ENCODE assay signal across 8 cellular contexts in genomic region chr14:57112072-57112807, GRCh38.
DNase-seq lines count a peak whose midpoint lies in the region; ATAC-seq, FAIRE-seq and TF ChIP-seq lines count a peak whose summit lies in the region.
"Not testable (repeated sequence)": the region's sequence is repeated elsewhere in the genome, so short reads cannot be mapped to it uniquely, and the experiment has no call there.

No MANE protein-coding gene starts in this region.

- TF ChIP-seq POLR2A in H1 (IDR thresholded peaks at IDR 0.05; ENCODE audit: control extremely low read depth in 1 of 2, low read depth in 2 of 2, low read length in 2 of 2): 0 out of 3 replicates have a peak, but pooled peaks of 1 of the 2 experiments have one; percentile 38

- peak overlapping the region; percentile 48 for H2AFZ ChIP-seq in H9 (ENCODE audit: low read length)
- H2AFZ ChIP-seq in H1 (ENCODE audit: low read length): not testable (repeated sequence)
- H2AFZ ChIP-seq in hepatocyte: peak overlapping the region; percentile 88

- peaks cover 14 to 39% (median 27%) of the 10 kb centered on the region in 3 experiments for H3K36me3 Mint-ChIP-seq in H9 (ENCODE audit: insufficient read depth in 1 of 3, low read depth in 3 of 3)
- peaks cover 33% of the 10 kb centered on the region for H3K36me3 Mint-ChIP-seq in WTC11
- H3K36me3 Mint-ChIP-seq in osteocyte (ENCODE audit: unreplicated experiment): not testable (repeated sequence)

- not testable (repeated sequence) for H3K27me3 Mint-ChIP-seq in H9 (ENCODE audit: low read depth); WTC11 (ENCODE audit: low read depth); osteocyte (ENCODE audit: unreplicated experiment)

- ATAC-seq in WTC11: not testable (repeated sequence)

- not testable (repeated sequence) for H2BK120ac ChIP-seq in H9 (ENCODE audit: low read depth, low read length, poor library complexity, severe bottlenecking); H1 (replicated peaks; ENCODE audit: low read depth, low read length); mesendoderm (ENCODE audit: low read depth, low read length)

- H3K9ac ChIP-seq in H9 (ENCODE audit: extremely low read depth, insufficient read length, low read length) (peak overlapping the region; percentile 75), H1 (replicated peaks in 1 of 4; ENCODE audit: extremely low read depth in 1 of 4, low read depth in 3 of 4, low read length in 3 of 4) (peak overlapping the region in 3 of 4 experiments; percentile 34 to 88 (median 51); a peak in 3 of 7 replicates)
- not testable (repeated sequence) for H3K9ac ChIP-seq in mesendoderm (ENCODE audit: low read length)

- H3T11ph ChIP-seq in H9 (ENCODE audit: low read length): not testable (repeated sequence)

- H3K14ac ChIP-seq in H9 (ENCODE audit: insufficient read depth, low read length): peak overlapping the region; percentile 93; the same call in 1 of the 2 replicates
- not testable (repeated sequence) for H3K14ac ChIP-seq in H1 (ENCODE audit: insufficient read length)

- not testable (repeated sequence) for H3K4me1 Mint-ChIP-seq in H9; WTC11; osteocyte (ENCODE audit: unreplicated experiment)

- peak overlapping the region; percentile 83 to 85 for H3K4me3 Mint-ChIP-seq in H9
- peak overlapping the region; percentile 83 for H3K4me3 Mint-ChIP-seq in WTC11
- H3K4me3 Mint-ChIP-seq in osteocyte (ENCODE audit: unreplicated experiment): peak overlapping the region; percentile 79

- FAIRE-seq in H1 (lab: Jason Lieb, UNC): not testable (repeated sequence)

- H3K4me2 ChIP-seq in H9 (ENCODE audit: insufficient read depth, insufficient read length, low read length); H1 (ENCODE audit: insufficient read depth in 1 of 2, low read depth in 2 of 2, low read length in 2 of 2); mesendoderm (ENCODE audit: low read length): not testable (repeated sequence)
- H3K4me2 ChIP-seq in hepatocyte: peak overlapping the region; percentile 69

- H3K79me1 ChIP-seq in H9 (ENCODE audit: insufficient read depth, low read depth, low read length, poor library complexity, severe bottlenecking); H1 (ENCODE audit: low read depth, low read length); mesendoderm (ENCODE audit: low read length): not testable (repeated sequence)

- not testable (repeated sequence) for H3K9me2 ChIP-seq in hepatocyte (replicated peaks; ENCODE audit: insufficient read depth)

- peaks cover 36 to 37% of the 10 kb centered on the region in 2 experiments for H3K9me3 Mint-ChIP-seq in H9
- peaks cover 37% of the 10 kb centered on the region for H3K9me3 Mint-ChIP-seq in WTC11
- peaks cover 17% of the 10 kb centered on the region for H3K9me3 Mint-ChIP-seq in osteocyte (ENCODE audit: unreplicated experiment)

- H2BK15ac ChIP-seq in H9 (ENCODE audit: low read depth, low read length); H1 (ENCODE audit: low read length); mesendoderm (replicated peaks; ENCODE audit: low read depth): not testable (repeated sequence)

- DNase-seq in BE2C: peak; percentile 14
- DNase-seq in H9: peak; percentile 35
- DNase-seq in Jurkat, Clone E6-1 (ENCODE audit: low read depth, low spot score); hepatocyte (ENCODE audit: low spot score); mesendoderm; osteocyte (ENCODE audit: extremely low spot score, unreplicated experiment): not testable (repeated sequence)
- peak; percentile 39 for DNase-seq in WTC11 (ENCODE audit: low spot score)
- peak in 1 of 2 experiments; percentile 63 for DNase-seq in H1 (ENCODE audit: low read depth in 1 of 2, low spot score in 2 of 2)

- peak overlapping the region; percentile 85 for H3K18ac ChIP-seq in H9 (ENCODE audit: insufficient read length, low read depth, low read length)
- not testable (repeated sequence) for H3K18ac ChIP-seq in H1 (ENCODE audit: extremely low read depth, low read length); mesendoderm (ENCODE audit: low read length)

- H3K56ac ChIP-seq in H9 (ENCODE audit: insufficient read length, low read depth, low read length); H1 (replicated peaks; ENCODE audit: insufficient read length, low read depth, low read length): not testable (repeated sequence)
- peak overlapping the region; percentile 34 for H3K56ac ChIP-seq in mesendoderm (ENCODE audit: low read length)

- H3K4me3 ChIP-seq in BE2C (ENCODE audit: low read depth, low read length) (peak overlapping the region; percentile 42), H1 (ENCODE audit: extremely low read depth in 1 of 4, insufficient read depth in 2 of 4, low read depth in 3 of 4, low read length in 4 of 4) (peak overlapping the region in 3 of 4 experiments; percentile 34 to 62 (median 50); a peak in 5 of 8 replicates), hepatocyte (peak overlapping the region; percentile 34)
- H3K4me3 ChIP-seq in Jurkat, Clone E6-1 (ENCODE audit: low read length): peak overlapping the region; percentile 45
- not testable (repeated sequence) for H3K4me3 ChIP-seq in mesendoderm (ENCODE audit: low read length)

- POLR2A ChIA-PET in WTC11 (lab: Charles Lee): not testable (repeated sequence)
- POLR2A ChIA-PET in H1 (lab: Charles Lee; ENCODE audit: partially characterized antibody): interaction anchor here (1.1 kb wide), 1 partner anchor 9 kb away, joined by 3 read pairs; no protein-coding TSS in a partner anchor

- H3K79me2 ChIP-seq in H9 (ENCODE audit: insufficient read depth, low read length); H1 (ENCODE audit: control insufficient read depth in 1 of 2, insufficient read depth in 2 of 2, low read length in 2 of 2); hepatocyte; mesendoderm (ENCODE audit: control insufficient read depth, insufficient read depth, low read length): not testable (repeated sequence)

- H3K23ac ChIP-seq in H9 (ENCODE audit: insufficient read length, low read depth, low read length); H1 (ENCODE audit: insufficient read length); mesendoderm (ENCODE audit: low read length): not testable (repeated sequence)

- CTCF ChIA-PET in WTC11 (lab: Charles Lee); H1 (lab: Charles Lee; ENCODE audit: partially characterized antibody): not testable (repeated sequence)

- not testable (repeated sequence) for H4K8ac ChIP-seq in H9 (replicated peaks; ENCODE audit: insufficient read length, low read depth, low read length); mesendoderm (ENCODE audit: low read depth, low read length)
- H4K8ac ChIP-seq in H1 (ENCODE audit: extremely low read depth, insufficient read depth, low read length): 0 out of 2 replicates have a peak overlapping the region, but pooled peaks have one; percentile 71

- no CpG with 5 or more reads among the region's 32 CpGs for WGBS in H9 (ENCODE audit: extremely low coverage, insufficient read length, low lambda C conversion rate)
- WGBS in H1 (ENCODE audit: extremely low coverage in 1 of 2, insufficient coverage in 1 of 2, insufficient read length in 1 of 2, insufficient replicate concordance in 2 of 2, low coverage in 1 of 2, low lambda C conversion rate in 2 of 2, missing lambda C conversion rate in 1 of 2), 2 experiments: 28% methylated on average over 11 of the region's 32 CpGs; no CpG with 5 or more reads in 1 of the 2 experiments
- WGBS in hepatocyte (ENCODE audit: low lambda C conversion rate, missing lambda C conversion rate): 25% methylated on average over 14 of the region's 32 CpGs
- WGBS in mesendoderm (ENCODE audit: extremely low coverage, insufficient coverage, low lambda C conversion rate): no CpG with 5 or more reads among the region's 32 CpGs

- not testable (repeated sequence) for H2AK5ac ChIP-seq in H9 (ENCODE audit: insufficient read length, low read length); H1 (ENCODE audit: low read depth, low read length); mesendoderm (ENCODE audit: low read length)

- H3K4me1 ChIP-seq in BE2C; H9 (ENCODE audit: insufficient read depth, low read length); H1 (replicated peaks in 1 of 4; ENCODE audit: control insufficient read depth in 3 of 4, insufficient read depth in 4 of 4, low read length in 3 of 4); hepatocyte (ENCODE audit: insufficient read depth); mesendoderm (ENCODE audit: control insufficient read depth, low read depth, low read length): not testable (repeated sequence)

- H4K20me1 ChIP-seq in H9 (ENCODE audit: control insufficient read depth, insufficient read depth, insufficient read length); H1 (replicated peaks in 1 of 2; ENCODE audit: control insufficient read depth in 1 of 2, insufficient read depth in 2 of 2, low read length in 2 of 2); hepatocyte (ENCODE audit: insufficient read depth, poor library complexity, severe bottlenecking): not testable (repeated sequence)

- H3K27ac Mint-ChIP-seq in H9 (peak overlapping the region; percentile 90 to 99 (median 97); a peak in 6 of 7 replicates), WTC11 (peak overlapping the region; percentile 90), osteocyte (ENCODE audit: unreplicated experiment) (peak overlapping the region; percentile 78)

- H3K36me3 ChIP-seq in BE2C; H1 (ENCODE audit: control insufficient read depth in 2 of 4, insufficient read depth in 4 of 4, low read length in 3 of 4); hepatocyte (replicated peaks; ENCODE audit: insufficient read depth, low read depth); mesendoderm (ENCODE audit: control insufficient read depth, insufficient read depth, low read length): not testable (repeated sequence)

- H4K91ac ChIP-seq in H9 (ENCODE audit: insufficient read length, low read depth, low read length); H1 (replicated peaks; ENCODE audit: insufficient read length, low read length): not testable (repeated sequence)

- not testable (repeated sequence) for H2BK12ac ChIP-seq in H9 (ENCODE audit: insufficient read length, low read depth, low read length); H1 (ENCODE audit: low read depth, low read length)

- H3K4ac ChIP-seq in H9 (ENCODE audit: low read depth, low read length); H1 (replicated peaks; ENCODE audit: insufficient read length, low read depth, low read length): not testable (repeated sequence)
- H3K4ac ChIP-seq in mesendoderm (ENCODE audit: low read depth, low read length): peak overlapping the region; percentile 55

- H3K9me3 ChIP-seq in BE2C; H9 (ENCODE audit: control insufficient read depth, low read depth, low read length); H1 (ENCODE audit: insufficient read depth in 2 of 2, low read depth in 1 of 2, low read length in 1 of 2); hepatocyte (ENCODE audit: low read depth): not testable (repeated sequence)

- not testable (repeated sequence) for TF ChIP-seq CTCF in BE2C (IDR thresholded peaks at IDR 0.05; ENCODE audit: low read depth, low read length); H9 (conservative IDR thresholded peaks at IDR 0.05); WTC11 (IDR thresholded peaks at IDR 0.05); H1 (IDR thresholded peaks at IDR 0.05; ENCODE audit: control extremely low read depth in 1 of 3, insufficient read depth in 1 of 3, low read depth in 1 of 3, low read length in 3 of 3); hepatocyte (IDR thresholded peaks at IDR 0.05; ENCODE audit: poor library complexity); osteocyte (IDR thresholded peaks at IDR 0.05)

- H4K5ac ChIP-seq in H9 (ENCODE audit: insufficient read length, low read depth, low read length): peak overlapping the region; percentile 87
- H4K5ac ChIP-seq in H1 (ENCODE audit: insufficient read length, low read depth, low read length); mesendoderm (ENCODE audit: low read length): not testable (repeated sequence)

- H2BK5ac ChIP-seq in H9 (ENCODE audit: insufficient read length, low read length); H1 (ENCODE audit: low read depth, low read length); mesendoderm (ENCODE audit: low read length): not testable (repeated sequence)

- H3K27ac ChIP-seq in H9 (ENCODE audit: insufficient read length, low read depth, low read length); mesendoderm (ENCODE audit: low read depth, low read length): not testable (repeated sequence)
- H3K27ac ChIP-seq in H1 (ENCODE audit: low read depth, low read length): peak overlapping the region; percentile 73; the same call in 1 of the 2 replicates
- peak overlapping the region; percentile 91 for H3K27ac ChIP-seq in hepatocyte

- H3K27me3 ChIP-seq in BE2C; H9 (ENCODE audit: insufficient read depth, low read length); H1 (replicated peaks in 1 of 4; ENCODE audit: control insufficient read depth in 3 of 4, extremely low read depth in 1 of 4, insufficient read depth in 3 of 4, low read length in 3 of 4); hepatocyte; mesendoderm (ENCODE audit: insufficient read depth, low read length, poor library complexity): not testable (repeated sequence)

- not testable (repeated sequence) for TF ChIP-seq RAD21 in H1 (IDR thresholded peaks at IDR 0.05 in 1 of 2, conservative IDR thresholded peaks at IDR 0.05 in 1 of 2; ENCODE audit: low read depth in 2 of 2, low read length in 2 of 2)

- H3K23me2 ChIP-seq in H9 (ENCODE audit: insufficient read length, low read depth, low read length, poor library complexity, severe bottlenecking); H1 (ENCODE audit: low read depth, low read length): not testable (repeated sequence)

- H2BK20ac ChIP-seq in H9 (ENCODE audit: low read depth, low read length, poor library complexity, severe bottlenecking); H1 (ENCODE audit: low read length): not testable (repeated sequence)

- not testable (repeated sequence) for TF ChIP-seq EP300 in H1 (IDR thresholded peaks at IDR 0.05; ENCODE audit: borderline replicate concordance in 1 of 2, low read depth in 2 of 2, low read length in 2 of 2)
